Comparison of ENCODE assay signal across 8 cellular contexts in the genomic region with DNA sequence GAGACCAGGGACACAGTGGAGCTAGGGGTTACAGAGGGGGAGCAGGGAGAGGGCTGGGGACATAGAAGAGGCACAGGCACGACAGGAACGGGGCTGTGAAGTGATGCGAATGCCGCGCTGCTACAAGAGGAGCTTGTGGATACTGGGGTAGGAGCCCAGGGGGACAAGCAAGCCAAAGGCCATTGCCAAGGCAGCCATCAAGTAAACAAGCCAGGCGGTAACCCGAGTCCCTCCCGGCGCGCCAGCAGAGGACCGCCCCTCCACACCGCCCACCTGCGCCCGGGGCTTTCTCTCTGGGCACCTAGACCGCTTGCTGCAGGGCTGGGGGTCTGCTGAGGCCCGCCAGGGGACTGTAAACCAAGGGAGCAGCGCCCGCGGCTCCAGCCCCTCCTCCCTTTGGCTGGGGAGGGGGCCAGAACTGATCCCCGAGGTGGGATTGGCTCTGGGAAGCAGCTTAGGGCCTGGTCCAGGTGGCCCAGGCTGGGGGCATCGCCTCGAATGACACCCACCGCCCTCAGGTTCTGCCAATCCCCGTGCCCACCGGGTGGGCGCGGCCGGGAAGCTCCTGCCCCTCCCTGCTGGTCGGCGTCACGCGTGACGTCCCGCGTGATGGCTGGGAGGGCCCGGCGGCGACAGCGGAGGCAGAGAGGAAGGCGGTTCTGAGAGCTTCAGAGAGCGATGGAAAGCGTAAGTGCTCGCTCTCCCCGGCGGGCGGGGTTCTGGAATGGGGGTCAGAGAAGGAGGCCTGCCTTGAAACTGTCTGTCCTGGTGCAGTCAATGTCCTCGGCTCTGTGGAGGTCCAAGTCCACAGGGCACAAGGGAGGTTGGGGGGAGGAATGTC. TPM values are rescaled to one million over a fixed set of nuclear protein-coding genes. Genes with fewer than 3 reads are reported as not detected.
DNase-seq lines count a peak whose midpoint lies in the region; TF ChIP-seq lines count a peak whose summit lies in the region.

No MANE protein-coding gene starts in this region.

- no peaks in the 10 kb centered on the region for H3K27me3 ChIP-seq in kidney epithelial cell (ENCODE audit: control insufficient read depth, insufficient read depth, low read length)

- no peak for TF ChIP-seq CTCF in kidney epithelial cell (IDR thresholded peaks at IDR 0.05; ENCODE audit: insufficient read depth, low read length, poor library complexity, severe bottlenecking)

- DNase-seq in NCI-H2107 treated with DMSO at 0.1 percent for 48 hours (lab: John Stamatoyannopoulos, UW; ENCODE audit: unreplicated experiment) (peak; percentile 13), NCI-H2107 (lab: John Stamatoyannopoulos, UW) (no peak), NCI-H146 (lab: John Stamatoyannopoulos, UW) (peak; percentile 54), cerebellar cortex (ENCODE audit: low spot score) (peak; percentile 84), kidney epithelial cell (ENCODE audit: low read depth) (no peak), hepatic stellate cell (ENCODE audit: low spot score) (no peak)
- DNase-seq in activated CD4-positive, alpha-beta T cell treated with anti-CD3 and anti-CD28 coated beads for 24 hours (ENCODE audit: low read depth in 2 of 2), result peak; percentile 47 to 53
- DNase-seq in stimulated activated CD4-positive, alpha-beta T cell treated with anti-CD3 and anti-CD28 coated beads, Interleukin-12 subunit alpha, Interleukin-12 subunit beta, amount 100 ng/mL, for 4 hours, result peak; percentile 69

- H3K36me3 ChIP-seq in kidney epithelial cell (ENCODE audit: control insufficient read depth, insufficient read depth, low read length), result no peaks in the 10 kb centered on the region

- peak overlapping the region; percentile 71 for H3K4me3 ChIP-seq in kidney epithelial cell (ENCODE audit: low read depth, low read length)

RNA-seq across cellular contexts. Expression of a gene that starts 1.0 kb away (rescaled TPM):
- 59.4 and 77.4 TPM in 2 replicates for total RNA-seq in kidney epithelial cell

RNA-seq across cellular contexts. Expression of a gene that starts 1.1 kb away (rescaled TPM):
- 1.2 and 3.5 TPM in 2 replicates for total RNA-seq in kidney epithelial cell

RNA-seq across cellular contexts. Expression of a gene that starts 29.8 kb away (rescaled TPM):
- 2.0 and 4.8 TPM in 2 replicates for total RNA-seq in kidney epithelial cell

RNA-seq across cellular contexts. Expression of a gene that starts 32.4 kb away (rescaled TPM):
- total RNA-seq in kidney epithelial cell, result 118 and 125 TPM in 2 replicates

RNA-seq across cellular contexts. Expression of a gene that starts 44.7 kb away (rescaled TPM):
- total RNA-seq in kidney epithelial cell, result 14.0 and 14.1 TPM in 2 replicates

Comparison
In these comparisons a context has a peak if more than half of its experiments do, and no peak if none do; other contexts are left out.
1. DNase-seq: peak in NCI-H2107 treated with DMSO at 0.1 percent for 48 hours (single experiment), NCI-H146 (single experiment), activated CD4-positive, alpha-beta T cell treated with anti-CD3 and anti-CD28 coated beads for 24 hours (2 of 2), cerebellar cortex (single experiment) and stimulated activated CD4-positive, alpha-beta T cell treated with anti-CD3 and anti-CD28 coated beads, Interleukin-12 subunit alpha, Interleukin-12 subunit beta, amount 100 ng/mL, for 4 hours (single experiment); none in NCI-H2107 (single experiment), kidney epithelial cell (single experiment) and hepatic stellate cell (single experiment).